2 cellular contexts compared by ENCODE assay signal in genomic region chr15:63858881-63859280, GRCh38.
TF ChIP-seq lines count a peak whose summit lies in the region.

No MANE protein-coding gene starts in this region.

TF ChIP-seq in SK-N-SH treated with all-trans-retinoic acid at 6 μM for 48 hours, 23 proteins besides CTCF, POLR2A, EP300 and RAD21 (continued from another document):
- TF ChIP-seq PPARA (CRISPR knock-in tag; IDR thresholded peaks at IDR 0.05; ENCODE audit: borderline replicate concordance) (no peak), ZNF8 (CRISPR knock-in tag; IDR thresholded peaks at IDR 0.05) (no peak), RARB (CRISPR knock-in tag; IDR thresholded peaks at IDR 0.05) (no peak), CREB5 (CRISPR knock-in tag; IDR thresholded peaks at IDR 0.05; ENCODE audit: low read depth) (no peak), CSDC2 (CRISPR knock-in tag; IDR thresholded peaks at IDR 0.05) (no peak), PATZ1 (CRISPR knock-in tag; IDR thresholded peaks at IDR 0.05; ENCODE audit: borderline replicate concordance) (no peak), SNAI2 (CRISPR knock-in tag; IDR thresholded peaks at IDR 0.05) (no peak), CSRNP3 (CRISPR knock-in tag; IDR thresholded peaks at IDR 0.05) (no peak), GLIS3 (CRISPR knock-in tag; IDR thresholded peaks at IDR 0.05) (no peak), ESRRG (CRISPR knock-in tag; IDR thresholded peaks at IDR 0.05) (no peak), TOX (CRISPR knock-in tag; IDR thresholded peaks at IDR 0.05; ENCODE audit: borderline replicate concordance) (no peak), POU6F1 (CRISPR knock-in tag; IDR thresholded peaks at IDR 0.05; ENCODE audit: borderline replicate concordance, low read depth) (no peak)

TF ChIP-seq in SK-N-SH, 30 proteins besides CTCF, POLR2A, EP300 and RAD21 (continued from another document):
- TF ChIP-seq EZH2phosphoT487 (IDR thresholded peaks at IDR 0.05; ENCODE audit: borderline replicate concordance, low read depth) (no peak), POLR2AphosphoS5 (IDR thresholded peaks at IDR 0.05; ENCODE audit: low read depth, low read length) (no peak), JUND (IDR thresholded peaks at IDR 0.05) (no peak), RFX5 (IDR thresholded peaks at IDR 0.05; ENCODE audit: low read length) (no peak), TEAD4 (IDR thresholded peaks at IDR 0.05; ENCODE audit: borderline replicate concordance, insufficient read depth) (no peak)
TF ChIP-seq in SK-N-SH: peak in this region for 0.
